8 cellular contexts compared by ENCODE assay signal in genomic region chr17:11170901-11171300, GRCh38.
"Had no signal": no experiment of that assay in that cellular context is flagged by ENCODE, and none has a peak within 500 bp of the region (broad histone marks: within the 10 kb centered on the region; RNA-seq: fewer than 3 reads in every experiment).

No MANE protein-coding gene starts in this region.

- DNase-seq: GM23248, GOT3, H9, HCEC 1CT had no signal

- H3K4me3 ChIP-seq: GM23248 had no signal

- FAIRE-seq: H54, HepG2 had no signal

- H3K27ac Mint-ChIP-seq: H9 had no signal

- H3K4me1 Mint-ChIP-seq: IgD-negative memory B cell had no signal

- H3K4me3 Mint-ChIP-seq: H9, IgD-negative memory B cell had no signal

- H3K27ac ChIP-seq: GM23248, HL-60 had no signal

- H3K27me3 Mint-ChIP-seq: IgD-negative memory B cell had no signal

- ATAC-seq: HepG2 had no signal

- H3K9ac ChIP-seq: GM23248 had no signal

- H2AFZ ChIP-seq: GM23248 had no signal

- H3K36me3 Mint-ChIP-seq: IgD-negative memory B cell had no signal
